11 cellular contexts compared by ENCODE assay signal in genomic region chr19:8017808-8018207, GRCh38. TPM values are rescaled to one million over a fixed set of nuclear protein-coding genes. Genes with fewer than 3 reads are reported as not detected.
DNase-seq lines count a peak whose midpoint lies in the region; ATAC-seq and TF ChIP-seq lines count a peak whose summit lies in the region.
"Had no signal": no experiment of that assay in that cellular context is flagged by ENCODE, and none has a peak within 500 bp of the region (broad histone marks: within the 10 kb centered on the region; RNA-seq: fewer than 3 reads in every experiment).

No MANE protein-coding gene starts in this region.

- no peak overlapping the region for H3K18ac ChIP-seq in mesenchymal stem cell (ENCODE audit: low read depth in 1 of 2, low read length in 2 of 2)

- no peak overlapping the region for H3K14ac ChIP-seq in mesenchymal stem cell (ENCODE audit: low read length in 2 of 2)

- peak overlapping the region in 2 of 11 experiments; percentile 12 to 19; a peak in 1 of 22 replicates for H3K9ac ChIP-seq in BLaER1 treated with 17β-estradiol and CSF1 and Interleukin-3, amounts not matched to agents 10 nM and 100 nM
- H3K9ac ChIP-seq in endodermal cell (ENCODE audit: extremely low read depth, low read length, poor library complexity, severe bottlenecking) (no peak overlapping the region), mesenchymal stem cell (ENCODE audit: low read length) (no peak overlapping the region)

- no peak overlapping the region for H2AFZ ChIP-seq in mesenchymal stem cell (ENCODE audit: low read depth, low read length)

- peak overlapping the region in 5 of 11 experiments; percentile 11 to 42 (median 13); a peak in 3 of 22 replicates for H3K27ac ChIP-seq in BLaER1 treated with 17β-estradiol and CSF1 and Interleukin-3, amounts not matched to agents 10 nM and 100 nM
- no peak overlapping the region for H3K27ac ChIP-seq in endodermal cell (ENCODE audit: low read depth, low read length)
- no peak overlapping the region for H3K27ac ChIP-seq in mesenchymal stem cell (ENCODE audit: low read length, poor library complexity, severe bottlenecking)
- H3K27ac ChIP-seq: VCaP had no signal

- DNase-seq in GM19238 (ENCODE audit: insufficient read length, low spot score) = peak; percentile 41
- peak; percentile 60 for DNase-seq in endodermal cell
- DNase-seq in mesothelial cell of epicardium (ENCODE audit: low spot score in 2 of 2, unreplicated experiment in 2 of 2) = no peak
- DNase-seq in mesenchymal stem cell = no peak
- DNase-seq: right cardiac atrium had no signal

- peaks cover 6% of the 10 kb centered on the region for H3K79me1 ChIP-seq in mesenchymal stem cell (replicated peaks; ENCODE audit: low read length, poor library complexity, severe bottlenecking)

- H3K23ac ChIP-seq in mesenchymal stem cell (ENCODE audit: low read length in 2 of 2) = no peak overlapping the region

- TF ChIP-seq CTCF in endodermal cell (conservative IDR thresholded peaks at IDR 0.05) = peak; percentile 64
- no peak for TF ChIP-seq CTCF in mesothelial cell of epicardium (IDR thresholded peaks at IDR 0.05; ENCODE audit: unreplicated experiment)

- no peak overlapping the region for H2BK15ac ChIP-seq in mesenchymal stem cell (ENCODE audit: low read depth, poor library complexity, severe bottlenecking)

- no peaks in the 10 kb centered on the region for H3K27me3 Mint-ChIP-seq in T-helper 1 cell treated with Interleukin-12 subunit alpha and Interleukin-12 subunit beta and Interleukin-4 antibody, amounts not matched to agents 30 μg/mL and 1 μg/mL, for 36 hours (ENCODE audit: low read depth)
- H3K27me3 Mint-ChIP-seq in endodermal cell (ENCODE audit: insufficient read depth) (peaks cover under 1% of the 10 kb centered on the region), mesothelial cell of epicardium (ENCODE audit: low read depth) (no peaks in the 10 kb centered on the region)

- no peak overlapping the region for H2BK120ac ChIP-seq in mesenchymal stem cell (ENCODE audit: low read depth, low read length)

- H4K91ac ChIP-seq in mesenchymal stem cell (ENCODE audit: low read length) = no peak overlapping the region

- H3K4me1 Mint-ChIP-seq in T-helper 1 cell treated with Interleukin-12 subunit alpha and Interleukin-12 subunit beta and Interleukin-4 antibody, amounts not matched to agents 30 μg/mL and 1 μg/mL, for 36 hours (ENCODE audit: low read depth) = peaks cover 5% of the 10 kb centered on the region
- H3K4me1 Mint-ChIP-seq in endodermal cell (no peaks in the 10 kb centered on the region), mesothelial cell of epicardium (no peaks in the 10 kb centered on the region)

- H2BK12ac ChIP-seq in mesenchymal stem cell (ENCODE audit: low read length in 2 of 2) = no peak overlapping the region

- H3K4me3 ChIP-seq in BLaER1 treated with 17β-estradiol and CSF1 and Interleukin-3, amounts not matched to agents 10 nM and 100 nM = no peak overlapping the region
- H3K4me3 ChIP-seq in endodermal cell (ENCODE audit: low read length) (no peak overlapping the region), mesenchymal stem cell (ENCODE audit: insufficient read depth in 1 of 2, low read depth in 1 of 2, low read length in 2 of 2) (no peak overlapping the region)

- peaks cover 9 to 37% (median 24%) of the 10 kb centered on the region in 10 experiments; a peak in 19 of 20 replicates for H3K4me1 ChIP-seq in BLaER1 treated with 17β-estradiol and CSF1 and Interleukin-3, amounts not matched to agents 10 nM and 100 nM
- H3K4me1 ChIP-seq in endodermal cell (ENCODE audit: control insufficient read depth, insufficient read depth, low read length) = no peaks in the 10 kb centered on the region
- H3K4me1 ChIP-seq in mesenchymal stem cell (ENCODE audit: control insufficient read depth, insufficient read depth, low read depth, low read length) = no peaks in the 10 kb centered on the region

- H3K9me3 Mint-ChIP-seq in T-helper 1 cell treated with Interleukin-12 subunit alpha and Interleukin-12 subunit beta and Interleukin-4 antibody, amounts not matched to agents 30 μg/mL and 1 μg/mL, for 36 hours = no peaks in the 10 kb centered on the region
- H3K9me3 Mint-ChIP-seq in endodermal cell = no peaks in the 10 kb centered on the region
- H3K9me3 Mint-ChIP-seq in mesothelial cell of epicardium = no peaks in the 10 kb centered on the region

- no peak overlapping the region for H2BK5ac ChIP-seq in mesenchymal stem cell (ENCODE audit: low read depth, low read length, poor library complexity, severe bottlenecking)

- H3K4me3 Mint-ChIP-seq in T-helper 1 cell treated with Interleukin-12 subunit alpha and Interleukin-12 subunit beta and Interleukin-4 antibody, amounts not matched to agents 30 μg/mL and 1 μg/mL, for 36 hours = no peak overlapping the region
- no peak overlapping the region for H3K4me3 Mint-ChIP-seq in endodermal cell
- H3K4me3 Mint-ChIP-seq in mesothelial cell of epicardium = no peak overlapping the region

- peak overlapping the region; percentile 20 for H3K27ac Mint-ChIP-seq in T-helper 1 cell treated with Interleukin-12 subunit alpha and Interleukin-12 subunit beta and Interleukin-4 antibody, amounts not matched to agents 30 μg/mL and 1 μg/mL, for 36 hours
- H3K27ac Mint-ChIP-seq in endodermal cell (no peak overlapping the region), mesothelial cell of epicardium (no peak overlapping the region)

- no peak overlapping the region for H2AK5ac ChIP-seq in mesenchymal stem cell (ENCODE audit: low read length, severe bottlenecking)

- peak overlapping the region; percentile 7 to 37 (median 23); a peak in 10 of 22 replicates for H3K4me2 ChIP-seq in BLaER1 treated with 17β-estradiol and CSF1 and Interleukin-3, amounts not matched to agents 10 nM and 100 nM
- no peak overlapping the region for H3K4me2 ChIP-seq in mesenchymal stem cell (ENCODE audit: low read length, poor library complexity, severe bottlenecking)

- no peaks in the 10 kb centered on the region for H3K27me3 ChIP-seq in BLaER1 treated with 17β-estradiol and CSF1 and Interleukin-3, amounts not matched to agents 10 nM and 100 nM
- H3K27me3 ChIP-seq in endodermal cell (ENCODE audit: control insufficient read depth, insufficient read depth, low read length, poor library complexity, severe bottlenecking) = no peaks in the 10 kb centered on the region
- H3K27me3 ChIP-seq in mesenchymal stem cell (ENCODE audit: control insufficient read depth in 1 of 2, insufficient read depth in 1 of 2, low read length in 2 of 2) = no peaks in the 10 kb centered on the region

- H3K36me3 Mint-ChIP-seq in T-helper 1 cell treated with Interleukin-12 subunit alpha and Interleukin-12 subunit beta and Interleukin-4 antibody, amounts not matched to agents 30 μg/mL and 1 μg/mL, for 36 hours (ENCODE audit: low read depth) = no peaks in the 10 kb centered on the region
- H3K36me3 Mint-ChIP-seq in endodermal cell (ENCODE audit: low read depth) (peaks cover 5% of the 10 kb centered on the region), mesothelial cell of epicardium (peaks cover 6% of the 10 kb centered on the region)

- ATAC-seq in GM21723 (IDR thresholded peaks at IDR 0.05; ENCODE audit: unreplicated experiment) (no peak), HG03025 (IDR thresholded peaks at IDR 0.05; ENCODE audit: low FRiP score, unreplicated experiment) (no peak)

- H4K20me1 ChIP-seq in BLaER1 treated with 17β-estradiol and CSF1 and Interleukin-3, amounts not matched to agents 10 nM and 100 nM = no peaks in the 10 kb centered on the region

- no peaks in the 10 kb centered on the region for H3K9me3 ChIP-seq in BLaER1 treated with 17β-estradiol and CSF1 and Interleukin-3, amounts not matched to agents 10 nM and 100 nM (replicated peaks in 1 of 11)
- H3K9me3 ChIP-seq in endodermal cell (ENCODE audit: control insufficient read depth, low read length) (no peaks in the 10 kb centered on the region), mesenchymal stem cell (ENCODE audit: control insufficient read depth, low read length) (no peaks in the 10 kb centered on the region)

- H3K4ac ChIP-seq in mesenchymal stem cell (ENCODE audit: low read depth in 1 of 2, low read length in 2 of 2) = no peak overlapping the region

- no peak overlapping the region for H4K8ac ChIP-seq in mesenchymal stem cell (ENCODE audit: low read length)

- no peaks in the 10 kb centered on the region for H3K36me3 ChIP-seq in BLaER1 treated with 17β-estradiol and CSF1 and Interleukin-3, amounts not matched to agents 10 nM and 100 nM
- H3K36me3 ChIP-seq in endodermal cell (ENCODE audit: control insufficient read depth, insufficient read depth, low read length) (peaks cover 3% of the 10 kb centered on the region), mesenchymal stem cell (ENCODE audit: control insufficient read depth in 1 of 2, insufficient read depth in 2 of 2, low read depth in 1 of 2, low read length in 2 of 2) (peaks cover 3% of the 10 kb centered on the region in 2 experiments)

- WGBS in endodermal cell (ENCODE audit: insufficient coverage in 1 of 2, insufficient read length in 1 of 2), 2 experiments = 88 to 91% methylated on average over 14 of the region's 14 CpGs
- 90% methylated on average over 14 of the region's 14 CpGs for WGBS in mesenchymal stem cell

RNA-seq across cellular contexts. Expression of gene ELAVL1, which starts 12.4 kb away (rescaled TPM):
- total RNA-seq in endodermal cell = 100 to 1,000 TPM; 123 to 149 TPM
- 151 TPM for polyA plus RNA-seq in endodermal cell (2013, experiment 1 of 2)
- 138 TPM for polyA plus RNA-seq in endodermal cell (2013, experiment 2 of 2)
- 112 to 119 TPM (median 116 TPM) in 3 replicates for total RNA-seq in mesothelial cell of epicardium
- polyA plus RNA-seq in mesenchymal stem cell (2013, experiment 1 of 2) = 48.1 TPM
- polyA plus RNA-seq in mesenchymal stem cell (2013, experiment 2 of 2) = 46.4 TPM

RNA-seq across cellular contexts. Expression of gene CCL25, which starts 34.8 kb away (rescaled TPM):
- total RNA-seq in endodermal cell (not detected), mesothelial cell of epicardium (0.29 to 0.42 TPM in 2 of 3 replicates, not detected in the other)
- 0.50 TPM for polyA plus RNA-seq in endodermal cell (2013, experiment 1 of 2)
- polyA plus RNA-seq in endodermal cell (2013, experiment 2 of 2) = 0.54 TPM
- polyA plus RNA-seq in mesenchymal stem cell (2013, experiment 1 of 2) = not detected
- not detected for polyA plus RNA-seq in mesenchymal stem cell (2013, experiment 2 of 2)
- total RNA-seq: fibroblast of lung, right cardiac atrium had no signal
- polyA plus RNA-seq: fibroblast of lung, right cardiac atrium had no signal

Comparison
In these comparisons a context has a peak if more than half of its experiments do, and no peak if none do; other contexts are left out.
1. DNase-seq: peak in GM19238 (single experiment) and endodermal cell (single experiment); none in mesothelial cell of epicardium (0 of 2) and mesenchymal stem cell (single experiment).